In genomic region chr2:37600735-37601134, GRCh38 we compare ENCODE assay signal across 9 cellular contexts.
A peak's percentile ranks its signal among the peaks of the same experiment; 100 is the strongest.
DNase-seq lines count a peak whose midpoint lies in the region; ATAC-seq and TF ChIP-seq lines count a peak whose summit lies in the region.
"Had no signal": no experiment of that assay in that cellular context is flagged by ENCODE, and none has a peak within 500 bp of the region (broad histone marks: within the 10 kb centered on the region; RNA-seq: fewer than 3 reads in every experiment).

No MANE protein-coding gene starts in this region.

- H3K27me3 Mint-ChIP-seq in natural killer cell (ENCODE audit: low read depth in 2 of 2), result no peaks in the 10 kb centered on the region

- H3K4me3 Mint-ChIP-seq in natural killer cell, result peak overlapping the region; percentile 97

- H3K27ac Mint-ChIP-seq in natural killer cell, result peak overlapping the region; percentile 98 to 99

- TF ChIP-seq CTCF in natural killer cell (IDR thresholded peaks at IDR 0.05), result no peak

- peaks cover 10 to 28% of the 10 kb centered on the region in 2 donors for H3K9me3 Mint-ChIP-seq in natural killer cell

- peak; percentile 34 for ATAC-seq in GM18520 (IDR thresholded peaks at IDR 0.05; ENCODE audit: unreplicated experiment)
- peak; percentile 61 for ATAC-seq in HG02642 (IDR thresholded peaks at IDR 0.05; ENCODE audit: poor library complexity, unreplicated experiment)
- ATAC-seq in natural killer cell, result peak in 1 of 3 donors; percentile 11
- no peak for ATAC-seq in HG03025 (IDR thresholded peaks at IDR 0.05; ENCODE audit: low FRiP score, unreplicated experiment)
- ATAC-seq: left lung had no signal

- DNase-seq in OCI-M1 (lab: John Stamatoyannopoulos, UW) (peak; percentile 63), natural killer cell (no peak), NCI-H748 treated with DMSO at 0.1 percent for 48 hours (lab: John Stamatoyannopoulos, UW) (no peak), NCI-H146 (lab: John Stamatoyannopoulos, UW) (no peak)
- DNase-seq: left lung, NCI-H1092 had no signal

- intact Hi-C loops in natural killer cell (cut with micrococcal nuclease), result loop anchor here (1.0 to 2.0 kb wide), 3 partner anchors 14 to 70 kb away; partner anchors contain the start of gene CDC42EP3

- H3K4me1 Mint-ChIP-seq in natural killer cell, result peaks cover 54 to 69% of the 10 kb centered on the region in 2 donors

- peaks cover 69% of the 10 kb centered on the region for H3K36me3 Mint-ChIP-seq in natural killer cell
